ENCODE assay signal across 20 cellular contexts in the genomic region with DNA sequence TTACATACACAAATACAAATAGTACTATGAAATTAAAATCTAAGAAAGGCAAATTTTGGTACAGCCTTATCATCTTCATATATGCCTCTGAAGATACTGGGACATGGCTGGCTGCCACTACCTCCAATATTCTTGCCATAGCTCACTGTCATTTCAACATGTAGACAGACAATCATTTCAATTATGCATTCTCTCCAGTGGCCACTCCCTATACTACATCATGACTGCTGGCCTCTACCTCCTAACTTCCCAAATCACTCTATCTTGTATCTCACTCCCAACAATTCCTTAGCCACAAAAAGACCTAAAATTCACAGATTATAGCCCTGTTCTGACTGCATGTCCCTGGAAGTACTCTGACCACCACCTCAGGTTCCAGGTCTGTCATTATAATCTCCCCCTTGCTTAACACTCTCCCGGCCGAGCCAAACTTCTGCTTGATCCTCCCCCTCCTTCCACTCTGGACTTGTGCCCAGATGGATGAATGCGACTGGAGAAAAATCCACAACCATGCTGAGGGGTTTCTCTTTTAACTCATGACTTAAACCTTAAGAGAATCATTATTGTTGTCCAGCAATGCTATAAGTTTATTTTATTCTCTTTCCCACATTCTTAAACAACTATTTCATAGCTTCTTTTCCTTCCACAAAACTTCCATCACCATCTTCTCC.
DNase-seq lines count a peak whose midpoint lies in the region; ATAC-seq and TF ChIP-seq lines count a peak whose summit lies in the region.
"Had no signal": no experiment of that assay in that cellular context is flagged by ENCODE, and none has a peak within 500 bp of the region (broad histone marks: within the 10 kb centered on the region; RNA-seq: fewer than 3 reads in every experiment).

No MANE protein-coding gene starts in this region.

- BruUV-seq in MCF 10A (replicated peaks; lab: Mats Ljungman, UMichigan): no TSS peak

- intact Hi-C loops in MCF 10A (cut with micrococcal nuclease) (no loop called here), breast epithelium (cut with DNase I; ENCODE audit: low total_unique reads) (loop anchor here (5.0 kb wide), 1 partner anchor 1211 kb away; no protein-coding TSS in a partner anchor)

- H3K9me3 Mint-ChIP-seq in MCF 10A (ENCODE audit: unreplicated experiment): no peaks in the 10 kb centered on the region
- H3K9me3 Mint-ChIP-seq: H9 had no signal

- no peaks in the 10 kb centered on the region for H3K27me3 ChIP-seq in breast epithelium

- H3K9me3 ChIP-seq in breast epithelium: no peaks in the 10 kb centered on the region

- no peaks in the 10 kb centered on the region for H3K4me1 Mint-ChIP-seq in MCF 10A (ENCODE audit: insufficient read depth, unreplicated experiment)
- H3K4me1 Mint-ChIP-seq: H9, T-cell had no signal

- POLR2A ChIA-PET in MCF 10A (lab: Yijun Ruan, JAX): no interaction called here

- TF ChIP-seq CTCF in MCF 10A (IDR thresholded peaks at IDR 0.05; ENCODE audit: unreplicated experiment) (no peak), breast epithelium (IDR thresholded peaks at IDR 0.05) (no peak)

- H3K27me3 Mint-ChIP-seq in MCF 10A (ENCODE audit: insufficient read depth, unreplicated experiment): no peaks in the 10 kb centered on the region

- H3K4me3 Mint-ChIP-seq in MCF 10A (ENCODE audit: unreplicated experiment): no peak overlapping the region
- H3K4me3 Mint-ChIP-seq: H9, T-cell had no signal

- TF ChIP-seq POLR2A in breast epithelium (IDR thresholded peaks at IDR 0.05): no peak

- ATAC-seq in SK-N-SH treated with all-trans-retinoic acid at 6 μM for 48 hours: peak; percentile 70
- no peak for ATAC-seq in HG02678 (IDR thresholded peaks at IDR 0.05; ENCODE audit: unreplicated experiment)
- ATAC-seq in GM18858 (IDR thresholded peaks at IDR 0.05; ENCODE audit: unreplicated experiment): no peak
- ATAC-seq: T-cell had no signal

- no peak overlapping the region for H3K27ac Mint-ChIP-seq in MCF 10A (ENCODE audit: low read depth, unreplicated experiment)
- H3K27ac Mint-ChIP-seq: H9, T-cell had no signal

- H3K27ac ChIP-seq in breast epithelium: no peak overlapping the region

- CTCF ChIA-PET in MCF 10A (lab: Yijun Ruan, JAX): interaction anchor here (1.8 kb wide), 1 partner anchor 85 kb away, joined by 5 read pairs; no protein-coding TSS in a partner anchor

- no peaks in the 10 kb centered on the region for H3K36me3 Mint-ChIP-seq in MCF 10A (ENCODE audit: insufficient read depth, unreplicated experiment)
- H3K36me3 Mint-ChIP-seq: T-cell had no signal

- H3K4me3 ChIP-seq in breast epithelium: no peak overlapping the region

- peak; percentile 29 for DNase-seq in MCF 10A (ENCODE audit: unreplicated experiment)
- no peak for DNase-seq in breast epithelium (ENCODE audit: low spot score in 2 of 2)
- peak; percentile 17 for DNase-seq in hepatic stellate cell (ENCODE audit: low spot score)
- no peak for DNase-seq in activated gamma-delta T cell treated with Interleukin-2 at 50 U/mL for 16 hours
- no peak for DNase-seq in inferior parietal cortex (ENCODE audit: extremely low spot score)
- DNase-seq: 8988T; AML-193; H9; Kasumi-1; MV-4-11; NCI-H1436 treated with DMSO at 0.1 percent for 48 hours; NCI-H2081; NCI-H526 treated with DMSO at 0.1 percent for 48 hours; NK-92 treated with Interleukin-12 subunit alpha and Interleukin-12 subunit beta, amount 100 ng/mL, for 24 hours; OCI-M1; RPMI8226; T-cell had no signal

- no peaks in the 10 kb centered on the region for H3K4me1 ChIP-seq in breast epithelium

- H3K36me3 ChIP-seq in breast epithelium: no peaks in the 10 kb centered on the region

TF ChIP-seq in SK-N-SH treated with all-trans-retinoic acid at 6 μM for 48 hours, 23 proteins besides CTCF, POLR2A, EP300 and RAD21:
- TF ChIP-seq ARNTL (CRISPR knock-in tag; IDR thresholded peaks at IDR 0.05; ENCODE audit: borderline replicate concordance, low read depth): no peak
- no peak for TF ChIP-seq ZNF8 (CRISPR knock-in tag; IDR thresholded peaks at IDR 0.05)
- TF ChIP-seq BACH2 (CRISPR knock-in tag; IDR thresholded peaks at IDR 0.05; ENCODE audit: borderline replicate concordance): no peak
- TF ChIP-seq RARB (CRISPR knock-in tag; IDR thresholded peaks at IDR 0.05): no peak
- TF ChIP-seq GLIS3 (CRISPR knock-in tag; IDR thresholded peaks at IDR 0.05): no peak
- no peak for TF ChIP-seq PATZ1 (CRISPR knock-in tag; IDR thresholded peaks at IDR 0.05; ENCODE audit: borderline replicate concordance)
- TF ChIP-seq, protein P1, sequence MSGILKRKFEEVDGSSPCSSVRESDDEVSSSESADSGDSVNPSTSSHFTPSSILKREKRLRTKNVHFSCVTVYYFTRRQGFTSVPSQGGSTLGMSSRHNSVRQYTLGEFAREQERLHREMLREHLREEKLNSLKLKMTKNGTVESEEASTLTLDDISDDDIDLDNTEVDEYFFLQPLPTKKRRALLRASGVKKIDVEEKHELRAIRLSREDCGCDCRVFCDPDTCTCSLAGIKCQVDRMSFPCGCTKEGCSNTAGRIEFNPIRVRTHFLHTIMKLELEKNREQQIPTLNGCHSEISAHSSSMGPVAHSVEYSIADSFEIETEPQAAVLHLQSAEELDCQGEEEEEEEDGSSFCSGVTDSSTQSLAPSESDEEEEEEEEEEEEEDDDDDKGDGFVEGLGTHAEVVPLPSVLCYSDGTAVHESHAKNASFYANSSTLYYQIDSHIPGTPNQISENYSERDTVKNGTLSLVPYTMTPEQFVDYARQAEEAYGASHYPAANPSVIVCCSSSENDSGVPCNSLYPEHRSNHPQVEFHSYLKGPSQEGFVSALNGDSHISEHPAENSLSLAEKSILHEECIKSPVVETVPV (CRISPR knock-in tag; IDR thresholded peaks at IDR 0.05): no peak
- no peak for TF ChIP-seq CSDC2 (CRISPR knock-in tag; IDR thresholded peaks at IDR 0.05)
- TF ChIP-seq OSR1 (CRISPR knock-in tag; IDR thresholded peaks at IDR 0.05): no peak
- no peak for TF ChIP-seq SNAI2 (CRISPR knock-in tag; IDR thresholded peaks at IDR 0.05)
- no peak for TF ChIP-seq ZNF70 (CRISPR knock-in tag; IDR thresholded peaks at IDR 0.05)
- no peak for TF ChIP-seq ZFP30 (CRISPR knock-in tag; IDR thresholded peaks at IDR 0.05)
- no peak for TF ChIP-seq POU6F1 (CRISPR knock-in tag; IDR thresholded peaks at IDR 0.05; ENCODE audit: borderline replicate concordance, low read depth)
- TF ChIP-seq ESRRG (CRISPR knock-in tag; IDR thresholded peaks at IDR 0.05): no peak
- no peak for TF ChIP-seq PPARA (CRISPR knock-in tag; IDR thresholded peaks at IDR 0.05; ENCODE audit: borderline replicate concordance)

Comparison
In these comparisons a context has a peak if more than half of its experiments do, and no peak if none do; other contexts are left out.
1. DNase-seq: peak in MCF 10A (single experiment) and hepatic stellate cell (single experiment); none in breast epithelium (0 of 2), activated gamma-delta T cell treated with Interleukin-2 at 50 U/mL for 16 hours (single experiment) and inferior parietal cortex (single experiment).